ENCODE assay signal across 16 cellular contexts in the genomic region with DNA sequence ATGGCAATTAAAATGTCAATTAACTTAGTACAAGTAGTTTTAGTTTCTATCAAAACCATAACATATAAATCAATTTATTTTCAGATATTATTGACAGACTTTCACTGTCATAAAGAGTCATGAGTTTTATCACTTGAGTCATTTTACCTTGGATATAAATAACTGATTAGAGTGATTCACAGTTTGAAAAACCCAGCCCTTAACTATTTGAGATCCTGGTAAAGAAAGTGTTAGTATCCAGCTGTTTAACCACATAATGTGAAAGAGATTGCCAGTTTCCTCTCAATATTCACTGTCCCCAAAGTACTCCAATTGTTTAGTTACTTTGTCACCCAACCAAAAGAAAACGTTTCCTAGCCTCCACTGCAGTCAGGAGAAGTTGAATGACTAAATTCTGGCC.
DNase-seq lines count a peak whose midpoint lies in the region; ATAC-seq, FAIRE-seq and TF ChIP-seq lines count a peak whose summit lies in the region.
"Had no signal": no experiment of that assay in that cellular context is flagged by ENCODE, and none has a peak within 500 bp of the region (broad histone marks: within the 10 kb centered on the region; RNA-seq: fewer than 3 reads in every experiment).

No MANE protein-coding gene starts in this region.

- DNase-seq in LHCN-M2 (ENCODE audit: low read depth) = peak; percentile 47
- peak; percentile 37 for DNase-seq in kidney tubule cell (ENCODE audit: low spot score)
- no peak for DNase-seq in spleen
- DNase-seq in colonic mucosa = no peak
- no peak for DNase-seq in H4 (ENCODE audit: low spot score)
- DNase-seq in omental fat pad (ENCODE audit: low spot score) = no peak
- DNase-seq: DMS 273 treated with DMSO at 0.1 percent for 48 hours, NCI-H1092, NCI-H187, NCI-H446, SHP77 had no signal

- intact Hi-C loops in spleen (cut with DNase I; ENCODE audit: low total_unique reads) (no loop called here), colonic mucosa (cut with DNase I) (no loop called here)

- H3K9ac ChIP-seq in colonic mucosa (ENCODE audit: low read depth in 2 of 2, low read length in 2 of 2) = no peak overlapping the region
- H3K9ac ChIP-seq: BLaER1 treated with 17β-estradiol and CSF1 and Interleukin-3, amounts not matched to agents 10 nM and 100 nM had no signal

- peaks cover 0 to 4% (median 0%) of the 10 kb centered on the region in 6 donors for H3K4me1 ChIP-seq in spleen
- H3K4me1 ChIP-seq in colonic mucosa = no peaks in the 10 kb centered on the region

- H3K9me3 ChIP-seq in spleen (peaks cover 0 to 3% (median 0%) of the 10 kb centered on the region in 8 donors), colonic mucosa (no peaks in the 10 kb centered on the region)
- H3K9me3 ChIP-seq: BLaER1 treated with 17β-estradiol and CSF1 and Interleukin-3, amounts not matched to agents 10 nM and 100 nM had no signal

- TF ChIP-seq CTCF in spleen (IDR thresholded peaks at IDR 0.05 in 8 of 11, conservative IDR thresholded peaks at IDR 0.05 in 3 of 11) (no peak), colonic mucosa (IDR thresholded peaks at IDR 0.05) (no peak), omental fat pad (IDR thresholded peaks at IDR 0.05) (no peak)

- no peak for TF ChIP-seq POLR2A in spleen (IDR thresholded peaks at IDR 0.05)

- H3K27me3 ChIP-seq in spleen (replicated peaks in 1 of 7) (no peaks in the 10 kb centered on the region), colonic mucosa (no peaks in the 10 kb centered on the region)
- H3K27me3 ChIP-seq: BLaER1 treated with 17β-estradiol and CSF1 and Interleukin-3, amounts not matched to agents 10 nM and 100 nM had no signal

- peak overlapping the region in 5 of 8 donors; percentile 29 to 54 (median 41) for H3K27ac ChIP-seq in spleen
- H3K27ac ChIP-seq in colonic mucosa = no peak overlapping the region
- H3K27ac ChIP-seq: BLaER1 treated with 17β-estradiol and CSF1 and Interleukin-3, amounts not matched to agents 10 nM and 100 nM had no signal

- FAIRE-seq in TTC549 (lab: Jason Lieb, UNC) = peak; percentile 29
- FAIRE-seq: H1, HepG2 had no signal

- no peak for ATAC-seq in omental fat pad (ENCODE audit: low FRiP score)
- ATAC-seq: SK-N-SH treated with all-trans-retinoic acid at 6 μM for 48 hours had no signal

- H3K36me3 ChIP-seq in spleen (no peaks in the 10 kb centered on the region), colonic mucosa (no peaks in the 10 kb centered on the region)
- H3K36me3 ChIP-seq: BLaER1 treated with 17β-estradiol and CSF1 and Interleukin-3, amounts not matched to agents 10 nM and 100 nM had no signal

- H3K4me3 ChIP-seq in spleen (no peak overlapping the region), colonic mucosa (no peak overlapping the region)
- H3K4me3 ChIP-seq: BLaER1 treated with 17β-estradiol and CSF1 and Interleukin-3, amounts not matched to agents 10 nM and 100 nM had no signal

- 42 to 63% (median 49%) methylated on average over 1 of the region's 1 CpG for WGBS in spleen, 5 donors

Comparison
In these comparisons a context has a peak if more than half of its experiments do, and no peak if none do; other contexts are left out.
1. DNase-seq: peak in LHCN-M2 (single experiment) and kidney tubule cell (single experiment); none in spleen (single experiment), colonic mucosa (single experiment), H4 (single experiment) and omental fat pad (single experiment).